11 cellular contexts compared by ENCODE assay signal in the genomic region with DNA sequence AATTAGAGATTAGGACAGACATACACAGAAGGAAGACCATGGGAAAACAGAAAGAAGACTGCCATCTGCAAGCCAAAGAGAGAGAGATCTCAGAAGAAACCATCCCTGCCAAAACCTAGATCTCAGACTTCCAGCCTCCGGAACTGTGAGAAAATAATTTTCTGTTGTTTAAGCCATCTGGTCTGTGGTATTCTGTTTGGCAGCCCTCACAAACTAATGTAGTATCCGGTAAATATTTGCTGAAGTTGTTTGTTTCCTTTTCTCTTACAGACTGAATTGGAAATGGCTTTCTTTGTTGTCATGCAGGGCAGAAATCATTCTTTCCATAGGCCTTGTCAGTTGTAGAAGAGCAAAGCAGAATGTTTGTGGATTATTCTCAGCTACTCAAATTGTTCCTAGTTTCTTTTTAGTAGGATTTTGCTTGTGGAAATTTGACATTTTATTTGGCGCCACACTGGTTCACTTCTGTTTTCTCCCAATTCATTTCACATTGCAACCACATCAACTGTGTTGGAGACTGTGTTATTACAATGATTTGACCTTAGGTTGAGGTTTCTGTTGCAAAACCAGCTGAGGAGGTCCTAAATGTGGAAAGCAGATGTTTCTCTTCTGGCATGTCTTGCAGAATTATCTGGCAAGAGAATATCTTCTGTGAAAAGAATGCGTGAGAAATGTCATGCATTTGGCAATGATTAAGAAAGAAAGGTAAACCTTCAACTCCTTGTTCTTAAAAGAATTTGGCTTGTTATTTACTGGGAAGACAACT. TPM values are rescaled to one million over a fixed set of nuclear protein-coding genes. Genes with fewer than 3 reads are reported as not detected.
A peak's percentile ranks its signal among the peaks of the same experiment; 100 is the strongest.
DNase-seq lines count a peak whose midpoint lies in the region; ATAC-seq and TF ChIP-seq lines count a peak whose summit lies in the region.
"Had no signal": no experiment of that assay in that cellular context is flagged by ENCODE, and none has a peak within 500 bp of the region (broad histone marks: within the 10 kb centered on the region; RNA-seq: fewer than 3 reads in every experiment).

No MANE protein-coding gene starts in this region.

- H2AFZ ChIP-seq in PC-9 = no peak overlapping the region

- no peaks in the 10 kb centered on the region for H3K27me3 ChIP-seq in stomach
- no peaks in the 10 kb centered on the region for H3K27me3 ChIP-seq in testis
- no peaks in the 10 kb centered on the region for H3K27me3 ChIP-seq in PC-9 (ENCODE audit: insufficient read depth, low read depth)
- H3K27me3 ChIP-seq: cardiac muscle cell had no signal

- no TSS peak for BruUV-seq in PC-9 (replicated peaks; lab: Mats Ljungman, UMichigan)

- no peaks in the 10 kb centered on the region for H3K9me3 Mint-ChIP-seq in activated T-helper 17 cell treated with anti-CD3 and anti-CD28 coated beads, Interleukin-2, amount 50 U/mL, for 72 hours
- H3K9me3 Mint-ChIP-seq: natural killer cell; stimulated activated effector memory CD8-positive, alpha-beta T cell treated with anti-CD3 and anti-CD28 coated beads, Interleukin-12 subunit alpha, Interleukin-12 subunit beta, amount 100 ng/mL, for 72 hours had no signal

- DNase-seq in HS-5 (ENCODE audit: low read depth) (peak; percentile 42), left ventricle myocardium superior (no peak), stomach (no peak), testis (no peak), PC-9 (no peak)
- DNase-seq: natural killer cell, NCI-H1417 treated with DMSO at 0.1 percent for 48 hours had no signal

- H3K4me2 ChIP-seq in PC-9 = no peak overlapping the region

- peaks cover 63% of the 10 kb centered on the region for H3K36me3 Mint-ChIP-seq in activated T-helper 17 cell treated with anti-CD3 and anti-CD28 coated beads, Interleukin-2, amount 50 U/mL, for 72 hours (ENCODE audit: low read depth)
- H3K36me3 Mint-ChIP-seq: natural killer cell had no signal

- no peaks in the 10 kb centered on the region for H3F3A ChIP-seq in PC-9 (ENCODE audit: insufficient read depth, low read depth)

- peak overlapping the region; percentile 49 for H3K27ac Mint-ChIP-seq in activated T-helper 17 cell treated with anti-CD3 and anti-CD28 coated beads, Interleukin-2, amount 50 U/mL, for 72 hours
- H3K27ac Mint-ChIP-seq: natural killer cell; stimulated activated effector memory CD8-positive, alpha-beta T cell treated with anti-CD3 and anti-CD28 coated beads, Interleukin-12 subunit alpha, Interleukin-12 subunit beta, amount 100 ng/mL, for 72 hours had no signal

- H3K4me3 Mint-ChIP-seq in activated T-helper 17 cell treated with anti-CD3 and anti-CD28 coated beads, Interleukin-2, amount 50 U/mL, for 72 hours = no peak overlapping the region
- H3K4me3 Mint-ChIP-seq: natural killer cell; stimulated activated effector memory CD8-positive, alpha-beta T cell treated with anti-CD3 and anti-CD28 coated beads, Interleukin-12 subunit alpha, Interleukin-12 subunit beta, amount 100 ng/mL, for 72 hours had no signal

- TF ChIP-seq CTCF in stomach (IDR thresholded peaks at IDR 0.05) (no peak), testis (IDR thresholded peaks at IDR 0.05) (no peak), PC-9 (conservative IDR thresholded peaks at IDR 0.05) (no peak)

- H3K9me3 ChIP-seq in stomach = no peaks in the 10 kb centered on the region
- no peaks in the 10 kb centered on the region for H3K9me3 ChIP-seq in testis
- H3K9me3 ChIP-seq in PC-9 (ENCODE audit: insufficient read depth, low read depth) = no peaks in the 10 kb centered on the region

- H3K9me2 ChIP-seq in PC-9 (ENCODE audit: insufficient read depth) = no peaks in the 10 kb centered on the region

- H3K4me1 ChIP-seq in stomach = peaks cover 0 to 19% (median 13%) of the 10 kb centered on the region in 4 donors
- no peaks in the 10 kb centered on the region for H3K4me1 ChIP-seq in testis
- no peaks in the 10 kb centered on the region for H3K4me1 ChIP-seq in PC-9 (replicated peaks; ENCODE audit: insufficient read depth)

- no peak for TF ChIP-seq POLR2A in stomach (IDR thresholded peaks at IDR 0.05)
- TF ChIP-seq POLR2A in testis (IDR thresholded peaks at IDR 0.05) = no peak

- H3K4me3 ChIP-seq in stomach (no peak overlapping the region), testis (no peak overlapping the region), PC-9 (no peak overlapping the region)
- H3K4me3 ChIP-seq: cardiac muscle cell had no signal

- POLR2A ChIA-PET in PC-9 (lab: Charles Lee; ENCODE audit: unreplicated experiment) = no interaction called here

- TF ChIP-seq EP300 in stomach (IDR thresholded peaks at IDR 0.05) = no peak

- ATAC-seq in activated T-helper 17 cell treated with anti-CD3 and anti-CD28 coated beads, Interleukin-2, amount 50 U/mL, for 72 hours (replicated peaks) = no peak
- ATAC-seq in left ventricle myocardium superior = peak; percentile 83
- ATAC-seq in HG03354 (IDR thresholded peaks at IDR 0.05; ENCODE audit: poor library complexity, severe bottlenecking, unreplicated experiment) = no peak
- ATAC-seq: natural killer cell; stimulated activated effector memory CD8-positive, alpha-beta T cell treated with anti-CD3 and anti-CD28 coated beads, Interleukin-12 subunit alpha, Interleukin-12 subunit beta, amount 100 ng/mL, for 72 hours had no signal

- no peaks in the 10 kb centered on the region for H4K20me1 ChIP-seq in PC-9 (ENCODE audit: insufficient read depth)

- no peaks in the 10 kb centered on the region for H3K4me1 Mint-ChIP-seq in activated T-helper 17 cell treated with anti-CD3 and anti-CD28 coated beads, Interleukin-2, amount 50 U/mL, for 72 hours
- H3K4me1 Mint-ChIP-seq: natural killer cell had no signal

- intact Hi-C loops in left ventricle myocardium superior (cut with micrococcal nuclease) (no loop called here), stomach (cut with DNase I; ENCODE audit: low total_unique reads) (no loop called here), testis (cut with DNase I; ENCODE audit: low total_unique reads) (no loop called here), PC-9 (cut with micrococcal nuclease; ENCODE audit: unreplicated experiment) (no loop called here)

- no peaks in the 10 kb centered on the region for H3K79me2 ChIP-seq in PC-9 (ENCODE audit: low read depth)

- CTCF ChIA-PET in PC-9 (lab: Charles Lee) = interaction anchor here (0.6 kb wide), 1 partner anchor 88 kb away, joined by 3 read pairs; no protein-coding TSS in a partner anchor

- WGBS in stomach, 5 donors = 38 to 67% (median 53%) methylated on average over 4 of the region's 4 CpGs
- 47 to 53% methylated on average over 4 of the region's 4 CpGs for WGBS in testis, 2 donors

- H3K36me3 ChIP-seq in stomach (peaks cover 0 to 5% (median 2%) of the 10 kb centered on the region in 4 donors), testis (ENCODE audit: low read depth, missing control alignments) (no peaks in the 10 kb centered on the region), PC-9 (ENCODE audit: low read depth) (no peaks in the 10 kb centered on the region; the same call in 1 of the 2 replicates)
- H3K36me3 ChIP-seq: cardiac muscle cell had no signal

- H3K27me3 Mint-ChIP-seq in activated T-helper 17 cell treated with anti-CD3 and anti-CD28 coated beads, Interleukin-2, amount 50 U/mL, for 72 hours = no peaks in the 10 kb centered on the region

- peak overlapping the region in 4 of 5 donors; percentile 25 to 78 (median 51) for H3K27ac ChIP-seq in stomach
- H3K27ac ChIP-seq in testis = peak overlapping the region in 1 of 2 donors; percentile 47
- H3K27ac ChIP-seq in PC-9 = no peak overlapping the region
- H3K27ac ChIP-seq: cardiac muscle cell had no signal

RNA-seq across cellular contexts. Expression of a gene that starts 25.9 kb away (rescaled TPM):
- total RNA-seq in activated T-helper 17 cell treated with anti-CD3 and anti-CD28 coated beads, Interleukin-2, amount 50 U/mL, for 72 hours = 10 to 100 TPM; 14.6 to 29.6 TPM
- total RNA-seq in left ventricle myocardium superior = 53.5 TPM
- total RNA-seq in stomach = 1,000 to 10,000 TPM in 3 of 5 donors, 100 to 1,000 TPM in 2; 662 to 3,169 (median 1,551) TPM
- polyA plus RNA-seq in stomach = 1,000 to 10,000 TPM in 1 of 3 donors, 100 to 1,000 TPM in 2; 233 to 1,186 (median 339) TPM
- 100 to 1,000 TPM; 398 to 527 TPM for total RNA-seq in testis
- 939 TPM for polyA plus RNA-seq in testis (ENCODE audit: insufficient read depth, low read depth, low replicate concordance)
- total RNA-seq in PC-9 (2021) = 5.3 and 8.4 TPM in 2 replicates

RNA-seq across cellular contexts. Expression of a gene that starts 46.6 kb away (rescaled TPM):
- 10 to 100 TPM; 27.6 to 72.5 TPM for total RNA-seq in activated T-helper 17 cell treated with anti-CD3 and anti-CD28 coated beads, Interleukin-2, amount 50 U/mL, for 72 hours
- total RNA-seq in left ventricle myocardium superior (2.4 TPM), stomach (10 to 100 TPM in 3 of 5 donors, 1 to 10 TPM in 2; 6.7 to 40.8 (median 10.7) TPM), testis (10 to 100 TPM; 20.0 to 32.3 TPM), PC-9 (2021) (7.4 and 7.6 TPM in 2 replicates)
- polyA plus RNA-seq in stomach (1 to 10 TPM; 3.2 to 7.4 (median 5.2) TPM), testis (ENCODE audit: insufficient read depth, low read depth, low replicate concordance) (37.5 TPM)
